ENCODE assay signal across 18 cellular contexts in genomic region chr6:11637266-11637665, GRCh38.
"Had no signal": no experiment of that assay in that cellular context is flagged by ENCODE, and none has a peak within 500 bp of the region (broad histone marks: within the 10 kb centered on the region; RNA-seq: fewer than 3 reads in every experiment).

No MANE protein-coding gene starts in this region.

- H3K27me3 Mint-ChIP-seq: activated naive CD4-positive, alpha-beta T cell treated with anti-CD3 and anti-CD28 coated beads, Interleukin-2, amount 50 U/mL, for 24 hours had no signal

- ATAC-seq: left colon had no signal

- DNase-seq: activated CD4-positive, alpha-beta T cell treated with anti-CD3 and anti-CD28 coated beads, Interleukin-2, amount 50 U/mL, for 1 hour; activated CD4-positive, CD25-positive, alpha-beta regulatory T cell; activated effector memory CD4-positive, alpha-beta T cell treated with Interleukin-2 at 50 U/mL for 16 hours; activated T-cell treated with anti-CD3 and anti-CD28 coated beads, Interleukin-2, amount 50 U/mL, for 1 hour; brain microvascular endothelial cell; dorsolateral prefrontal cortex; foreskin fibroblast; glutamatergic neuron; left colon; nephron progenitor cell; ovary; retina; stimulated activated CD4-positive, alpha-beta T cell treated with anti-CD3 and anti-CD28 coated beads, Interleukin-4, amount 100 ng/mL, for 4 hours had no signal

- H3K4me3 Mint-ChIP-seq: activated naive CD4-positive, alpha-beta T cell treated with anti-CD3 and anti-CD28 coated beads, Interleukin-2, amount 50 U/mL, for 24 hours; nephron progenitor cell had no signal

- H3K9me3 ChIP-seq: esophagus muscularis mucosa, ovary, tibial nerve had no signal

- H3K36me3 ChIP-seq: brain microvascular endothelial cell, esophagus muscularis mucosa, ovary, tibial nerve had no signal

- H3K4me1 Mint-ChIP-seq: activated naive CD4-positive, alpha-beta T cell treated with anti-CD3 and anti-CD28 coated beads, Interleukin-2, amount 50 U/mL, for 24 hours had no signal

- H3K4me3 ChIP-seq: dorsolateral prefrontal cortex, esophagus muscularis mucosa, ovary, SK-N-MC, skin epidermis, tibial nerve had no signal

- H3K27ac ChIP-seq: brain microvascular endothelial cell, dorsolateral prefrontal cortex, esophagus muscularis mucosa, ovary, SK-N-MC, skin epidermis had no signal

- H3K9me3 Mint-ChIP-seq: activated naive CD4-positive, alpha-beta T cell treated with anti-CD3 and anti-CD28 coated beads, Interleukin-2, amount 50 U/mL, for 24 hours had no signal

- H3K27ac Mint-ChIP-seq: activated naive CD4-positive, alpha-beta T cell treated with anti-CD3 and anti-CD28 coated beads, Interleukin-2, amount 50 U/mL, for 24 hours; nephron progenitor cell had no signal

- H3K36me3 Mint-ChIP-seq: activated naive CD4-positive, alpha-beta T cell treated with anti-CD3 and anti-CD28 coated beads, Interleukin-2, amount 50 U/mL, for 24 hours had no signal

- H3K27me3 ChIP-seq: brain microvascular endothelial cell, dorsolateral prefrontal cortex, esophagus muscularis mucosa, ovary, tibial nerve had no signal
